8 cellular contexts compared by ENCODE assay signal in genomic region chr1:66532798-66533783, GRCh38. TPM values are rescaled to one million over a fixed set of nuclear protein-coding genes. Genes with fewer than 3 reads are reported as not detected.
DNase-seq lines count a peak whose midpoint lies in the region; ATAC-seq and TF ChIP-seq lines count a peak whose summit lies in the region.

No MANE protein-coding gene starts in this region.

- H3K27ac ChIP-seq in mesodermal cell (ENCODE audit: low read depth, low read length, severe bottlenecking) (peak overlapping the region; percentile 68), tibial artery (peak overlapping the region; percentile 91 to 92)

- H3K27me3 Mint-ChIP-seq in T-cell, result peaks cover 34 to 48% of the 10 kb centered on the region in 2 donors

- ATAC-seq in T-cell (replicated peaks in 1 of 4) (peak in 2 of 4 experiments; percentile 36 to 66), HG03135 (IDR thresholded peaks at IDR 0.05; ENCODE audit: unreplicated experiment) (no peak), HG02884 (IDR thresholded peaks at IDR 0.05; ENCODE audit: unreplicated experiment) (no peak)

- H3K36me3 Mint-ChIP-seq in T-cell, result no peaks in the 10 kb centered on the region

- DNase-seq in HCEC 1CT (peak; percentile 92), T-cell (peak in 5 of 34 experiments; percentile 1 to 10 (median 6)), epithelial cell of proximal tubule (ENCODE audit: low read depth) (peak; percentile 44), tibial artery (peak; percentile 25 to 70), SKM-1 (lab: John Stamatoyannopoulos, UW; ENCODE audit: unreplicated experiment) (no peak)

- H3K27ac Mint-ChIP-seq in T-cell, result no peak overlapping the region

- CTCF ChIA-PET in T-cell (lab: Charles Lee), result no interaction called here

- no peaks in the 10 kb centered on the region for H3K27me3 ChIP-seq in tibial artery

- H3K4me3 ChIP-seq in epithelial cell of proximal tubule (ENCODE audit: low read depth, low read length), result peak overlapping the region; percentile 61
- H3K4me3 ChIP-seq in mesodermal cell (ENCODE audit: extremely low read depth, insufficient read depth, low read length, poor library complexity, severe bottlenecking), result peak overlapping the region; percentile 40
- H3K4me3 ChIP-seq in tibial artery, result peak overlapping the region; percentile 57 to 61

- H3K4me1 ChIP-seq in mesodermal cell (ENCODE audit: control insufficient read depth, insufficient read depth, low read length, poor library complexity, severe bottlenecking) (peaks cover 13% of the 10 kb centered on the region), tibial artery (peaks cover 7 to 53% (median 9%) of the 10 kb centered on the region in 4 donors)

- H3K4me3 Mint-ChIP-seq in T-cell, result peak overlapping the region; percentile 70 to 82 (median 72)

- H3K9me3 ChIP-seq in mesodermal cell (ENCODE audit: control insufficient read depth, low read length) (no peaks in the 10 kb centered on the region), tibial artery (no peaks in the 10 kb centered on the region)

- POLR2A ChIA-PET in T-cell (lab: Charles Lee), result interaction anchor here in 1 of 2 donors (0.6 kb wide), 2 partner anchors 193 to 201 kb away, joined by 4 to 7 read pairs; no protein-coding TSS in a partner anchor

- WGBS in mesodermal cell (ENCODE audit: insufficient coverage in 2 of 2), 2 experiments, result 11 to 18% methylated on average over 29 to 34 of the region's 50 CpGs

- H3K9me3 Mint-ChIP-seq in T-cell, result no peaks in the 10 kb centered on the region

- intact Hi-C loops in tibial artery (cut with DNase I; ENCODE audit: low total_unique reads), result loop anchor here (10.0 kb wide), 2 partner anchors 142 to 392 kb away; partner anchors contain the start of genes DNAI4 and MIER1

- no peaks in the 10 kb centered on the region for H3K36me3 ChIP-seq in mesodermal cell (ENCODE audit: control insufficient read depth, insufficient read depth, low read length)
- no peaks in the 10 kb centered on the region for H3K36me3 ChIP-seq in tibial artery

- TF ChIP-seq CTCF in epithelial cell of proximal tubule (conservative IDR thresholded peaks at IDR 0.05; ENCODE audit: low read depth, low read length) (no peak), tibial artery (IDR thresholded peaks at IDR 0.05) (no peak)

- H3K4me1 Mint-ChIP-seq in T-cell, result peaks cover 15 to 24% (median 16%) of the 10 kb centered on the region in 3 donors

RNA-seq across cellular contexts. Expression of gene SGIP1, which starts 0.9 kb away (rescaled TPM):
- total RNA-seq in T-cell (not detected), epithelial cell of proximal tubule (6.9 and 8.3 TPM in 2 replicates)
- 12.6 TPM for polyA plus RNA-seq in mesodermal cell (2013, experiment 1 of 2)
- 10.7 TPM for polyA plus RNA-seq in mesodermal cell (2013, experiment 2 of 2)
